In the genomic region with DNA sequence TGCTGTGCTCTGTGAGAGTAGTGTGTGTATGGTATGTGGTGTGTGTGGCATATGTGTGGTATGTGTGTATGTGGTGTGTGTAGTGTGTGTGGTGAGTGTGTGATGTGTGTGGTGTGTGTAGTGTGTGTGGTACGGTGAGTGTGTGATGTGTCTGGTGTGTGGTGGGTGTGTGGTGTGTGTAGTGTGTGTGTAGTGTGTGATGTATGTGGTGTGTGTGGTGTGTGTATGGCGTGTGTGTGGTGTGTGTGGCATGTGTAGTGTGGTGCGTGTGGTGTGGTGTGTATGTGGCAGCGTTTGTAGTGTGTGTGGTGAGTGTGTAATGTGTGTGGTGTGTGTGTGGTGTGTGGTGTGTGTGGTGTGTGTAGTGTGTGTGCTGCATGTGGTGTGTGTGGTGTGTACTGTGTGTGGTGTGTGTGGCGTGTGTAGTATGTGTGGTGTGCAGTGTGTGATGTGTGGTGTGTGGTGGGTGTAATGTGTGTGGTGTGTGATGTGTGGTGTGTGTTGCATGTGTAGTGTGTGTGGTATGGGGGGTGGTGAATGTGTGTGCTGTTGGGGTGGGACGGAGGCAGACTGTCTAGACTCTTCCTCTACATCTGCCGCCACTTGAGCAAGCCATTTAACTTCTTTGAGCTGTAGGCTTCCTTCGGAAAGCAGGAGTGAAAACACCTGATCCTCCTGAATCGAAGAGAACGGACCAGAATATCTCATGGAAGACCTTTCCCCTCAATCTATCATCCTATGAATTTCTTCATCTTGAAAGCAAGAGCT, we compare ENCODE assay signal across 14 cellular contexts. TPM values are rescaled to one million over a fixed set of nuclear protein-coding genes. Genes with fewer than 3 reads are reported as not detected.
DNase-seq lines count a peak whose midpoint lies in the region; ATAC-seq, FAIRE-seq and TF ChIP-seq lines count a peak whose summit lies in the region.
"Had no signal": no experiment of that assay in that cellular context is flagged by ENCODE, and none has a peak within 500 bp of the region (broad histone marks: within the 10 kb centered on the region; RNA-seq: fewer than 3 reads in every experiment).

No MANE protein-coding gene starts in this region.

- no peaks in the 10 kb centered on the region for H3K9me1 ChIP-seq in K562 (ENCODE audit: control insufficient read depth, insufficient read depth, low read length)

- H4K20me1 ChIP-seq in K562 (replicated peaks; ENCODE audit: control insufficient read depth, insufficient read depth, low read length) = no peaks in the 10 kb centered on the region

- DNase-seq in Daoy (ENCODE audit: low read depth) (peak; percentile 32), NCI-H187 (lab: John Stamatoyannopoulos, UW) (peak; percentile 65 to 95), K562 (ENCODE audit: extremely low read depth in 1 of 4, low spot score in 3 of 4) (no peak), dermis blood vessel endothelial cell (no peak), prostate gland (ENCODE audit: low spot score) (no peak)
- DNase-seq in activated effector memory CD4-positive, alpha-beta T cell treated with anti-CD3 and anti-CD28 coated beads, Interleukin-2, amount 50 U/mL, for 16 hours = no peak
- DNase-seq: left ventricle myocardium inferior had no signal

- H3K9me3 ChIP-seq in K562 (replicated peaks; ENCODE audit: control insufficient read depth, insufficient read depth, low read depth, low read length) = no peaks in the 10 kb centered on the region
- H3K9me3 ChIP-seq in prostate gland = no peaks in the 10 kb centered on the region
- H3K9me3 ChIP-seq: breast epithelium, left ventricle myocardium inferior, thyroid gland had no signal

- BruUV-seq in K562 (replicated peaks; lab: Mats Ljungman, UMichigan) = no TSS peak

- no peak overlapping the region for H3K9ac ChIP-seq in K562 (ENCODE audit: insufficient read depth in 1 of 2, low read depth in 2 of 2, low read length in 2 of 2)
- H3K9ac ChIP-seq: GM23248 had no signal

- POLR2A ChIA-PET in K562 (lab: Yijun Ruan, JAX) = interaction anchor here (0.8 to 1.4 kb wide), 3 partner anchors 13 to 177 kb away, joined by 3 to 5 read pairs (median 4); no protein-coding TSS in a partner anchor

- TF ChIP-seq POLR2A in K562 (conservative IDR thresholded peaks at IDR 0.05) (no peak), prostate gland (IDR thresholded peaks at IDR 0.05) (no peak)

- 0 out of 2 replicates have a peak overlapping the region, but pooled peaks have one; percentile 14 for H3K4me2 ChIP-seq in K562 (ENCODE audit: insufficient read depth, low read length)
- H3K4me2 ChIP-seq: smooth muscle cell had no signal

- H3K27me3 ChIP-seq in K562 (ENCODE audit: control insufficient read depth in 2 of 2, insufficient read depth in 2 of 2, low read length in 2 of 2) (peaks cover 4 to 43% of the 10 kb centered on the region in 2 experiments; a peak in 3 of 5 replicates), prostate gland (replicated peaks; ENCODE audit: insufficient read depth) (no peaks in the 10 kb centered on the region)
- H3K27me3 ChIP-seq: thyroid gland had no signal

- CTCF ChIA-PET in K562 (lab: Yijun Ruan, JAX; ENCODE audit: low intra/inter-chr PET ratio) = interaction anchor here (2.1 to 3.8 kb wide), 2 partner anchors 146 to 1128 kb away, joined by 9 to 32 read pairs; no protein-coding TSS in a partner anchor

- intact Hi-C loops in K562 (cut with micrococcal nuclease) = loop anchor here (1.0 to 5.0 kb wide), 3 partner anchors 79 to 269 kb away; partner anchors contain the start of gene ILDR2
- intact Hi-C loops in prostate gland (cut with DNase I) = loop anchor here (2.0 kb wide), 1 partner anchor 148 kb away; no protein-coding TSS in a partner anchor

- peaks cover 0 to 10% of the 10 kb centered on the region in 2 experiments; a peak in 3 of 5 replicates for H3K4me1 ChIP-seq in K562 (replicated peaks in 1 of 2; ENCODE audit: control insufficient read depth in 2 of 2, insufficient read depth in 2 of 2, low read length in 2 of 2)
- no peaks in the 10 kb centered on the region for H3K4me1 ChIP-seq in prostate gland (replicated peaks)
- H3K4me1 ChIP-seq: breast epithelium had no signal

- TF ChIP-seq CTCF in K562 (IDR thresholded peaks at IDR 0.05 in 2 of 3, conservative IDR thresholded peaks at IDR 0.05 in 1 of 3; ENCODE audit: insufficient read depth in 2 of 3, low read depth in 1 of 3, low read length in 3 of 3) = no peak
- TF ChIP-seq CTCF in prostate gland (IDR thresholded peaks at IDR 0.05) = no peak

- TF ChIP-seq EP300 in K562 (IDR thresholded peaks at IDR 0.05; ENCODE audit: low read length) = no peak

- H3K27ac ChIP-seq in K562 (ENCODE audit: extremely low read depth, low read depth, low read length) (no peak overlapping the region; the same call in 2 of the 3 replicates), prostate gland (no peak overlapping the region)
- H3K27ac ChIP-seq: breast epithelium, GM23248, left ventricle myocardium inferior, thyroid gland had no signal

- H3K4me3 ChIP-seq in K562 = no peak overlapping the region
- no peak overlapping the region for H3K4me3 ChIP-seq in prostate gland
- H3K4me3 ChIP-seq: breast epithelium, GM23248, left ventricle myocardium inferior, smooth muscle cell, thyroid gland had no signal

- FAIRE-seq in K562 (lab: Jason Lieb, UNC) = peak; percentile 75

- WGBS in K562 (ENCODE audit: insufficient coverage, low coverage, missing lambda C conversion rate) = 26% methylated on average over 10 of the region's 10 CpGs
- WGBS in prostate gland = 51% methylated on average over 10 of the region's 10 CpGs

- peak; percentile 20 for ATAC-seq in GM19452 (IDR thresholded peaks at IDR 0.05; ENCODE audit: unreplicated experiment)
- ATAC-seq in K562 = no peak
- no peak for ATAC-seq in GM21528 (IDR thresholded peaks at IDR 0.05; ENCODE audit: low FRiP score, unreplicated experiment)

- TF ChIP-seq RAD21 in K562 (CRISPR knock-in tag; conservative IDR thresholded peaks at IDR 0.05 in 1 of 2, IDR thresholded peaks at IDR 0.05 in 1 of 2) = no peak

- in situ Hi-C loops in K562 (cut with MboI) = loop anchor here (5.0 kb wide), 1 partner anchor 139 kb away; no protein-coding TSS in a partner anchor

- no peak overlapping the region for H2AFZ ChIP-seq in K562 (ENCODE audit: low read depth, low read length)
- H2AFZ ChIP-seq: GM23248 had no signal

- no peaks in the 10 kb centered on the region for H3K36me3 ChIP-seq in K562 (ENCODE audit: control insufficient read depth, insufficient read depth, low read length)
- no peaks in the 10 kb centered on the region for H3K36me3 ChIP-seq in prostate gland
- H3K36me3 ChIP-seq: breast epithelium, left ventricle myocardium inferior, thyroid gland had no signal

- no peaks in the 10 kb centered on the region for H3K79me2 ChIP-seq in K562 (ENCODE audit: control insufficient read depth, insufficient read depth, low read length)

TF ChIP-seq in K562, 482 proteins besides CTCF, POLR2A, EP300 and RAD21 (continues in another document):
- no peak for TF ChIP-seq SMAD1 (IDR thresholded peaks at IDR 0.05; ENCODE audit: low read depth, low read length, partially characterized antibody)
- TF ChIP-seq SMAD4 (CRISPR knock-in tag; conservative IDR thresholded peaks at IDR 0.05) = no peak
- TF ChIP-seq KLF6 (CRISPR knock-in tag; IDR thresholded peaks at IDR 0.05; ENCODE audit: borderline replicate concordance) = no peak

RNA-seq across cellular contexts. Expression of gene GPA33, which starts 33.5 kb away (rescaled TPM):
- not detected in 2 replicates for total RNA-seq in Daoy (2014; rRNA removed; shearing (Covaris generic))
- not detected in 2 replicates for total RNA-seq in K562 (2011; cell fraction: chromatin; rRNA removed; ENCODE audit: low replicate concordance)
- not detected in 2 replicates for total RNA-seq in K562 (2011; cell fraction: nucleolus; rRNA removed)
- total RNA-seq in K562 (2011; cell fraction: nucleoplasm; rRNA removed) = not detected in 2 replicates
- total RNA-seq in K562 (2014; rRNA removed) = not detected in 2 replicates
- not detected in 2 replicates for total RNA-seq in K562 (2014; rRNA removed; fragmentation: Illumina TruSeq; extraction: Trizol)
- total RNA-seq in K562 (2015; rRNA removed; fragmentation: Illumina TruSeq; extraction: Trizol) = not detected in 2 replicates
- 0.07 and 0.13 TPM in 2 replicates for total RNA-seq in K562 (2021)
- not detected in 2 replicates for polyA plus RNA-seq in K562 (2011; rRNA removed)
- polyA plus RNA-seq in K562 (2011; cell fraction: cytosol; rRNA removed) = not detected in 2 replicates
- not detected in 2 replicates for polyA plus RNA-seq in K562 (2011; cell fraction: nucleus; rRNA removed)
- polyA plus RNA-seq in K562 (2012) = not detected in 2 replicates
- not detected in 2 replicates for polyA plus RNA-seq in K562 (2014; fragmentation: Illumina TruSeq; extraction: Trizol)
- polyA plus RNA-seq in K562 (2014; fragmentation: Nextera tagmentation; extraction: Ambion mirVana) = not detected
- polyA plus RNA-seq in K562 (2014; rRNA removed) = not detected in 2 replicates
- polyA minus RNA-seq in K562 (2011; rRNA and poly(A)+ RNA removed) = not detected in 2 replicates
- not detected in 2 replicates for polyA minus RNA-seq in K562 (2011; cell fraction: cytosol; rRNA and poly(A)+ RNA removed)
- not detected in 2 replicates for polyA minus RNA-seq in K562 (2011; cell fraction: nucleus; rRNA and poly(A)+ RNA removed)
- not detected in 2 replicates for total RNA-seq in dermis blood vessel endothelial cell
- not detected for total RNA-seq in prostate gland
- total RNA-seq: GM23248, smooth muscle cell, thyroid gland had no signal
- polyA plus RNA-seq: GM23248, smooth muscle cell had no signal

RNA-seq across cellular contexts. Expression of gene STYXL2, which starts 37.2 kb away (rescaled TPM):
- total RNA-seq in Daoy (2014; rRNA removed; shearing (Covaris generic)) = not detected in 2 replicates
- total RNA-seq in K562 (2011; cell fraction: chromatin; rRNA removed; ENCODE audit: low replicate concordance) = not detected in 2 replicates
- not detected in 2 replicates for total RNA-seq in K562 (2011; cell fraction: nucleolus; rRNA removed)
- not detected in 2 replicates for total RNA-seq in K562 (2011; cell fraction: nucleoplasm; rRNA removed)
- total RNA-seq in K562 (2014; rRNA removed) (not detected in 2 replicates), K562 (2014; rRNA removed; fragmentation: Illumina TruSeq; extraction: Trizol) (not detected in 2 replicates), K562 (2015; rRNA removed; fragmentation: Illumina TruSeq; extraction: Trizol) (not detected in 2 replicates), K562 (2021) (not detected in 2 replicates), dermis blood vessel endothelial cell (not detected in 2 replicates), prostate gland (1 to 10 TPM in 1 of 2 donors, under 1 TPM in 1; 0.34 to 1.5 TPM)
- polyA plus RNA-seq in K562 (2011; rRNA removed) (not detected in 2 replicates), K562 (2014; fragmentation: Illumina TruSeq; extraction: Trizol) (not detected in 2 replicates), K562 (2014; fragmentation: Nextera tagmentation; extraction: Ambion mirVana) (not detected), K562 (2014; rRNA removed) (not detected in 2 replicates)
- polyA plus RNA-seq in K562 (2011; cell fraction: cytosol; rRNA removed) = not detected in 2 replicates
- polyA plus RNA-seq in K562 (2011; cell fraction: nucleus; rRNA removed) = not detected in 2 replicates
- not detected in 2 replicates for polyA plus RNA-seq in K562 (2012)
- not detected in 2 replicates for polyA minus RNA-seq in K562 (2011; rRNA and poly(A)+ RNA removed)
- polyA minus RNA-seq in K562 (2011; cell fraction: cytosol; rRNA and poly(A)+ RNA removed) = not detected in 2 replicates
- polyA minus RNA-seq in K562 (2011; cell fraction: nucleus; rRNA and poly(A)+ RNA removed) = not detected in 2 replicates
- total RNA-seq: CD4-positive, CD25-positive, alpha-beta regulatory T cell; GM23248; thyroid gland had no signal
- polyA plus RNA-seq: CD4-positive, CD25-positive, alpha-beta regulatory T cell; GM23248 had no signal

Comparison
In these comparisons a context has a peak if more than half of its experiments do, and no peak if none do; other contexts are left out.
1. DNase-seq: peak in Daoy (single experiment) and NCI-H187 (2 of 2); none in K562 (0 of 4), activated effector memory CD4-positive, alpha-beta T cell treated with anti-CD3 and anti-CD28 coated beads, Interleukin-2, amount 50 U/mL, for 16 hours (single experiment), dermis blood vessel endothelial cell (single experiment) and prostate gland (single experiment).